ENCODE assay signal across 8 cellular contexts in the genomic region with DNA sequence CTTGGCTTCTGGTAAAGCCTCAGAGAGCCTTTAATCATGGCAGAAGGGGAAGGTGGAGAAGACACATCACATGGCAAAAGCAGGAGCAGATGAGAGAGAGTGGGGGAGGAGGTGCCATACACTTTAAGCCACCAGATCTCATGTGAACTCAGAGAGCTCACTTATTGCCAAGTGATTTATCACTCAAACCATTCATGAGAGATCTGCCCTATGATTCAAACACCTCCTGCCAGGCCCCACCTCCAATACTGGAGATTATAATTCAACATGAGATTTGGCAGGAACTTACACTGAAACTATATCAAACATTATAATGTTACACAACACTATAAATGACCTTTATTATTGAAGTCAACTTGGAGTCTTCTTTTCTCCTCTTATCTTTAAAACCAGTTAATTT.
"Had no signal": no experiment of that assay in that cellular context is flagged by ENCODE, and none has a peak within 500 bp of the region (broad histone marks: within the 10 kb centered on the region; RNA-seq: fewer than 3 reads in every experiment).

No MANE protein-coding gene starts in this region.

- H3K9ac ChIP-seq: GM23248 had no signal

- H3K9me3 ChIP-seq: HAP-1 had no signal

- H3K4me3 Mint-ChIP-seq: HFFc6 had no signal

- ATAC-seq: HCT116 had no signal

- H3K9me3 Mint-ChIP-seq: HFFc6 had no signal

- H3K27ac ChIP-seq: GM23248, HL-60 had no signal

- H3K4me1 ChIP-seq: HAP-1 had no signal

- H3K27ac Mint-ChIP-seq: HFFc6 had no signal

- H2AFZ ChIP-seq: GM23248 had no signal

- H3K4me3 ChIP-seq: GM23248, HAP-1 had no signal

- DNase-seq: GM23248, GOT3, H7, HFFc6, IMR-90 had no signal

- H3K36me3 ChIP-seq: HAP-1 had no signal
